2 cellular contexts compared by ENCODE assay signal in genomic region chr11:47418454-47419259, GRCh38.
TF ChIP-seq lines count a peak whose summit lies in the region.

No MANE protein-coding gene starts in this region.

TF ChIP-seq in IMR-90, 13 proteins besides CTCF, POLR2A, EP300 and RAD21:
- TF ChIP-seq RFX5 (IDR thresholded peaks at IDR 0.05; ENCODE audit: low read depth, low read length), result no peak
- no peak for TF ChIP-seq MAFK (IDR thresholded peaks at IDR 0.05; ENCODE audit: low read depth, low read length)
- no peak for TF ChIP-seq RCOR1 (IDR thresholded peaks at IDR 0.05; ENCODE audit: insufficient replicate concordance, low read length)
- TF ChIP-seq NFE2L2 (IDR thresholded peaks at IDR 0.05; ENCODE audit: low read depth, low read length), result no peak
- no peak for TF ChIP-seq ELK1 (IDR thresholded peaks at IDR 0.05; ENCODE audit: borderline replicate concordance, low read depth, low read length)
- no peak for TF ChIP-seq BHLHE40 (IDR thresholded peaks at IDR 0.05; ENCODE audit: low read depth, low read length)
- no peak for TF ChIP-seq CEBPB (IDR thresholded peaks at IDR 0.05; ENCODE audit: low read depth, low read length)
- TF ChIP-seq USF2 (IDR thresholded peaks at IDR 0.05; ENCODE audit: low read depth, low read length), result no peak
- no peak for TF ChIP-seq MXI1 (IDR thresholded peaks at IDR 0.05; ENCODE audit: borderline replicate concordance, low read depth, low read length)
- no peak for TF ChIP-seq CHD1 (IDR thresholded peaks at IDR 0.05; ENCODE audit: low read depth, low read length)
- no peak for TF ChIP-seq FOS (IDR thresholded peaks at IDR 0.05; ENCODE audit: low read depth, low read length)
- TF ChIP-seq MAZ (IDR thresholded peaks at IDR 0.05; ENCODE audit: borderline replicate concordance, low read depth, low read length), result no peak
- TF ChIP-seq SMC3 (IDR thresholded peaks at IDR 0.05; ENCODE audit: low read depth, low read length), result no peak

TF ChIP-seq in H1, 55 proteins besides CTCF, POLR2A, EP300 and RAD21:
- TF ChIP-seq POLR2AphosphoS5 (IDR thresholded peaks at IDR 0.05; ENCODE audit: low read depth, low read length) (peak; percentile 30; the same call in 1 of the 2 replicates), CHD1 (IDR thresholded peaks at IDR 0.05; ENCODE audit: low read depth, low read length) (no peak)
